22 cellular contexts compared by ENCODE assay signal in genomic region chr1:229433364-229434004, GRCh38. TPM values are rescaled to one million over a fixed set of nuclear protein-coding genes. Genes with fewer than 3 reads are reported as not detected.
DNase-seq lines count a peak whose midpoint lies in the region; ATAC-seq, FAIRE-seq and TF ChIP-seq lines count a peak whose summit lies in the region.
"Had no signal": no experiment of that assay in that cellular context is flagged by ENCODE, and none has a peak within 500 bp of the region (broad histone marks: within the 10 kb centered on the region; RNA-seq: fewer than 3 reads in every experiment).

No MANE protein-coding gene starts in this region.

- H3K36me3 Mint-ChIP-seq in activated CD8-positive, alpha-beta memory T cell treated with anti-CD3 and anti-CD28 coated beads, Interleukin-2, amount 10 ng/mL, durations not matched to agents 7 days and 5 days = peaks cover 8% of the 10 kb centered on the region
- H3K36me3 Mint-ChIP-seq: type B pancreatic cell had no signal

- no peak overlapping the region for H3K27ac ChIP-seq in SJCRH30
- peak overlapping the region; percentile 82 to 93 (median 90) for H3K27ac ChIP-seq in gastrocnemius medialis
- H3K27ac ChIP-seq in mesenchymal stem cell (ENCODE audit: low read length, poor library complexity, severe bottlenecking) = no peak overlapping the region
- no peak overlapping the region for H3K27ac ChIP-seq in ascending aorta

- H3K4me1 Mint-ChIP-seq in activated CD8-positive, alpha-beta memory T cell treated with anti-CD3 and anti-CD28 coated beads, Interleukin-2, amount 10 ng/mL, durations not matched to agents 7 days and 5 days = peaks cover 18% of the 10 kb centered on the region

- H3K27me3 ChIP-seq in SJCRH30 = no peaks in the 10 kb centered on the region
- H3K27me3 ChIP-seq in gastrocnemius medialis = peaks cover 0 to 16% (median 0%) of the 10 kb centered on the region in 3 donors
- peaks cover 59 to 69% of the 10 kb centered on the region in 2 experiments for H3K27me3 ChIP-seq in mesenchymal stem cell (ENCODE audit: control insufficient read depth in 1 of 2, insufficient read depth in 1 of 2, low read length in 2 of 2)
- H3K27me3 ChIP-seq in ascending aorta = peaks cover 22% of the 10 kb centered on the region

- no peak overlapping the region for H3K18ac ChIP-seq in mesenchymal stem cell (ENCODE audit: low read depth in 1 of 2, low read length in 2 of 2)

- H3K36me3 ChIP-seq in SJCRH30 (no peaks in the 10 kb centered on the region), gastrocnemius medialis (no peaks in the 10 kb centered on the region), mesenchymal stem cell (ENCODE audit: control insufficient read depth in 1 of 2, insufficient read depth in 2 of 2, low read depth in 1 of 2, low read length in 2 of 2) (no peaks in the 10 kb centered on the region), ascending aorta (no peaks in the 10 kb centered on the region)

- no peak overlapping the region for H4K8ac ChIP-seq in mesenchymal stem cell (ENCODE audit: low read length)

- peak overlapping the region; percentile 56; the same call in 1 of the 2 replicates for H3K4me3 ChIP-seq in SJCRH30
- peak overlapping the region in 3 of 4 donors; percentile 35 to 40 (median 39) for H3K4me3 ChIP-seq in gastrocnemius medialis
- no peak overlapping the region for H3K4me3 ChIP-seq in mesenchymal stem cell (ENCODE audit: insufficient read depth in 1 of 2, low read depth in 1 of 2, low read length in 2 of 2)
- H3K4me3 ChIP-seq in ascending aorta = peak overlapping the region in 1 of 2 donors; percentile 43

- no peak overlapping the region for H3K4me2 ChIP-seq in mesenchymal stem cell (ENCODE audit: low read length, poor library complexity, severe bottlenecking)

- peaks cover 86% of the 10 kb centered on the region for H3K27me3 Mint-ChIP-seq in activated CD8-positive, alpha-beta memory T cell treated with anti-CD3 and anti-CD28 coated beads, Interleukin-2, amount 10 ng/mL, durations not matched to agents 7 days and 5 days

- no peaks in the 10 kb centered on the region for H3K79me1 ChIP-seq in mesenchymal stem cell (replicated peaks; ENCODE audit: low read length, poor library complexity, severe bottlenecking)

- in situ Hi-C loops in gastrocnemius medialis (cut with MboI; ENCODE audit: low sequenced_read_pairs in 4 of 4) = no loop called here

- TF ChIP-seq POLR2A in gastrocnemius medialis (IDR thresholded peaks at IDR 0.05) (no peak), H54 (IDR thresholded peaks at IDR 0.05; ENCODE audit: low read depth, low read length) (no peak)

- TF ChIP-seq CTCF in gastrocnemius medialis (IDR thresholded peaks at IDR 0.05 in 4 of 5, conservative IDR thresholded peaks at IDR 0.05 in 1 of 5) (peak in 1 of 5 experiments; percentile 15), ascending aorta (IDR thresholded peaks at IDR 0.05) (no peak)

- H3K23ac ChIP-seq in mesenchymal stem cell (ENCODE audit: low read length in 2 of 2) = peak overlapping the region in 1 of 2 experiments; percentile 34

- H3K4me1 ChIP-seq in SJCRH30 = peaks cover 19% of the 10 kb centered on the region
- H3K4me1 ChIP-seq in gastrocnemius medialis = peaks cover 47 to 60% of the 10 kb centered on the region in 2 donors
- H3K4me1 ChIP-seq in mesenchymal stem cell (ENCODE audit: control insufficient read depth, insufficient read depth, low read depth, low read length) = peaks cover 23% of the 10 kb centered on the region
- peaks cover 5 to 21% of the 10 kb centered on the region in 2 donors for H3K4me1 ChIP-seq in ascending aorta

- WGBS in mesenchymal stem cell = 43% methylated on average over 19 of the region's 19 CpGs

- ATAC-seq in activated CD8-positive, alpha-beta memory T cell treated with anti-CD3 and anti-CD28 coated beads, Interleukin-2, amount 10 ng/mL, durations not matched to agents 7 days and 5 days = no peak
- ATAC-seq in left lobe of liver (peak; percentile 25), gastrocnemius medialis (peak; percentile 6 to 17)
- ATAC-seq: esophagus mucosa had no signal

- FAIRE-seq in H54 (lab: Jason Lieb, UNC) = no peak
- FAIRE-seq: RCC 7860, small intestine had no signal

- H3K27ac Mint-ChIP-seq in activated CD8-positive, alpha-beta memory T cell treated with anti-CD3 and anti-CD28 coated beads, Interleukin-2, amount 10 ng/mL, durations not matched to agents 7 days and 5 days = no peak overlapping the region
- H3K27ac Mint-ChIP-seq: activated CD4-positive, alpha-beta T cell treated with anti-CD3 and anti-CD28 coated beads, Interleukin-2, amount 10 ng/mL, durations not matched to agents 24 days and 14 days; type B pancreatic cell had no signal

- H3K9me3 ChIP-seq in SJCRH30 (replicated peaks) (no peaks in the 10 kb centered on the region), gastrocnemius medialis (no peaks in the 10 kb centered on the region), mesenchymal stem cell (ENCODE audit: control insufficient read depth, low read length) (no peaks in the 10 kb centered on the region), ascending aorta (no peaks in the 10 kb centered on the region)

- no peak overlapping the region for H2BK5ac ChIP-seq in mesenchymal stem cell (ENCODE audit: low read depth, low read length, poor library complexity, severe bottlenecking)

- H4K91ac ChIP-seq in mesenchymal stem cell (ENCODE audit: low read length) = no peak overlapping the region

- H2BK12ac ChIP-seq in mesenchymal stem cell (ENCODE audit: low read length in 2 of 2) = no peak overlapping the region

- intact Hi-C loops in gastrocnemius medialis (cut with DNase I; ENCODE audit: low total_unique reads) (loop anchor here (1.0 to 5.0 kb wide), 2 partner anchors 22 to 161 kb away; partner anchors contain the start of gene RAB4A), ascending aorta (cut with DNase I) (no loop called here)

- CTCF ChIA-PET in activated CD8-positive, alpha-beta memory T cell treated with anti-CD3 and anti-CD28 coated beads, Interleukin-2, amount 10 ng/mL, durations not matched to agents 7 days and 5 days (lab: Charles Lee) = no interaction called here

- H2AK5ac ChIP-seq in mesenchymal stem cell (ENCODE audit: low read length, severe bottlenecking) = no peak overlapping the region

- peak; percentile 61 for DNase-seq in activated CD8-positive, alpha-beta memory T cell treated with anti-CD3 and anti-CD28 coated beads for 24 hours
- no peak for DNase-seq in activated CD8-positive, alpha-beta memory T cell treated with anti-CD3 and anti-CD28 coated beads, Interleukin-2, amount 10 ng/mL, durations not matched to agents 7 days and 5 days
- DNase-seq in SJCRH30 (no peak), left lobe of liver (ENCODE audit: low spot score) (no peak), gastrocnemius medialis (peak in 1 of 2 donors; percentile 39), mesenchymal stem cell (no peak), ascending aorta (ENCODE audit: low spot score in 2 of 2) (no peak), H54 (ENCODE audit: insufficient read length, low spot score) (no peak)
- DNase-seq: activated CD4-positive, alpha-beta T cell treated with anti-CD3 and anti-CD28 coated beads, Interleukin-2, amount 10 ng/mL, durations not matched to agents 24 days and 14 days; activated naive CD4-positive, alpha-beta T cell treated with anti-CD3 and anti-CD28 coated beads, Interleukin-2, amount 50 U/mL, for 16 hours; activated T-cell treated with anti-CD3 and anti-CD28 coated beads for 4 hours; C1 segment of cervical spinal cord; GOT3; midbrain; NCI-H1092 treated with DMSO at 0.1 percent for 48 hours; NCI-H82; small intestine had no signal

- no peak overlapping the region for H3K14ac ChIP-seq in mesenchymal stem cell (ENCODE audit: low read length in 2 of 2)

- no peak overlapping the region for H2AFZ ChIP-seq in mesenchymal stem cell (ENCODE audit: low read depth, low read length)

- no peak overlapping the region for H3K4me3 Mint-ChIP-seq in activated CD8-positive, alpha-beta memory T cell treated with anti-CD3 and anti-CD28 coated beads, Interleukin-2, amount 10 ng/mL, durations not matched to agents 7 days and 5 days
- H3K4me3 Mint-ChIP-seq: activated CD4-positive, alpha-beta T cell treated with anti-CD3 and anti-CD28 coated beads, Interleukin-2, amount 10 ng/mL, durations not matched to agents 24 days and 14 days had no signal

- H3K9me3 Mint-ChIP-seq in activated CD8-positive, alpha-beta memory T cell treated with anti-CD3 and anti-CD28 coated beads, Interleukin-2, amount 10 ng/mL, durations not matched to agents 7 days and 5 days (ENCODE audit: low read depth) = no peaks in the 10 kb centered on the region
- H3K9me3 Mint-ChIP-seq: type B pancreatic cell had no signal

- H3K9ac ChIP-seq in mesenchymal stem cell (ENCODE audit: low read length) = no peak overlapping the region

- H2BK15ac ChIP-seq in mesenchymal stem cell (ENCODE audit: low read depth, poor library complexity, severe bottlenecking) = no peak overlapping the region

- no peak overlapping the region for H2BK120ac ChIP-seq in mesenchymal stem cell (ENCODE audit: low read depth, low read length)

- no peak overlapping the region for H3K4ac ChIP-seq in mesenchymal stem cell (ENCODE audit: low read depth in 1 of 2, low read length in 2 of 2)

RNA-seq across cellular contexts. Expression of gene ACTA1, which starts 0.4 kb away (rescaled TPM):
- total RNA-seq in activated CD8-positive, alpha-beta memory T cell treated with anti-CD3 and anti-CD28 coated beads, Interleukin-2, amount 10 ng/mL, durations not matched to agents 7 days and 5 days = not detected
- total RNA-seq in SJCRH30 (2014; rRNA removed; shearing (Covaris generic)) = 0.15 and 0.93 TPM in 2 replicates
- total RNA-seq in left lobe of liver (not detected), gastrocnemius medialis (over 10,000 TPM in 3 of 4 donors, 1,000 to 10,000 TPM in 1; 2,912 to 35,934 (median 16,282) TPM), ascending aorta (not detected)
- polyA plus RNA-seq in mesenchymal stem cell (2013, experiment 1 of 2) = 0.07 TPM
- 0.08 TPM for polyA plus RNA-seq in mesenchymal stem cell (2013, experiment 2 of 2)
- total RNA-seq: A172; activated CD4-positive, alpha-beta T cell treated with anti-CD3 and anti-CD28 coated beads, Interleukin-2, amount 10 ng/mL, durations not matched to agents 24 days and 14 days; osteocyte had no signal

Comparison
In these comparisons a context has a peak if more than half of its experiments do, and no peak if none do; other contexts are left out.
1. H3K27ac ChIP-seq: peak in gastrocnemius medialis (4 of 4); none in SJCRH30 (single experiment), mesenchymal stem cell (single experiment) and ascending aorta (0 of 2).
2. H3K4me3 ChIP-seq: peak in SJCRH30 (single experiment) and gastrocnemius medialis (3 of 4); none in mesenchymal stem cell (0 of 2).
3. RNA of gene ACTA1, which starts 0.4 kb away (total RNA-seq): 2,912 to 35,934 TPM in gastrocnemius medialis; 0.15 to 0.93 TPM in SJCRH30, not detected in activated CD8-positive, alpha-beta memory T cell treated with anti-CD3 and anti-CD28 coated beads, Interleukin-2, amount 10 ng/mL, durations not matched to agents 7 days and 5 days, not detected in left lobe of liver (single experiment) and not detected in ascending aorta (single experiment); every median in the first group is over 1,000 times any median in the second.